Comparison of ENCODE assay signal across 8 cellular contexts in the genomic region with DNA sequence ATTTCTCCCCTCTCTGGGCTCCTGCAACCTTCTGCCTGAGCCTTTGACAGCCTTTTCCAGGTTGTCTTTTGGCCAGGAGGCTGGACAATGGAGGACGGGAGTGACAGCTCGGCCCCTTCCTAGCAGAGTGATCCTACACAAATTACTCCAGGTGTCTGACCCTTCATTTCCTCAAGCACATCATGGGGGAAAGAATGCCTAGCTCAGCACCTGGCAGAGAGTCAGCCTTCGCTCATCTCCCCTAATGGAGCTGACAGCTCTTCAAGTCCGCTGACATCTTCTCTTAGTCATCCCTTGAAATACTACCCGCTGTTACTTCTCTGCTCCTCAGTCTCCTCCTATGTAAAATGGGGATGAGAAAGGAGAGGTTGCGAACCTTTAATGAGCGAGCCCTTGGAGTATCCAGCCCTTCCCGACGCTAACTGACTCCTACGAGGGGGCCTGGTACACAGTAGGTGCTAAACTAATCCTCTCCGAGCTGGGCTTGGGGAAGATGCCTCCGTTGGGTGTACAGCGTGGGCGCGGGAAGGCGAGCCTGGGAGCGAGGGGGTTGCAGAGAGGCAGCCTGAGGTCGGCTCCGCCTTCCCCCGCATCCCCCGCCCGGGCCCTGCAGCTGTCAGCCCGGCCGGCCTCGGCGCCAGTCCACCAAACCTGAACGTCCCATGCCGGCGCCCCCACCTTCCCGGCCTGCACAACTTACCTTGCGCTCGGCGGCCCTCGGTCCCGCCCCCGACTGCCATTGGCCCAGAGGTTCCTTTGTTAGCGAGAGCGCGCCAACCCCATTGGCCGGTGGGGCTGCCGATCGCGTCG. TPM values are rescaled to one million over a fixed set of nuclear protein-coding genes. Genes with fewer than 3 reads are reported as not detected.
DNase-seq lines count a peak whose midpoint lies in the region; ATAC-seq and TF ChIP-seq lines count a peak whose summit lies in the region.

No MANE protein-coding gene starts in this region.

- H3K9ac ChIP-seq in HUES48 (ENCODE audit: low read depth, low read length), result no peak overlapping the region

- TF ChIP-seq CTCF in endothelial cell (IDR thresholded peaks at IDR 0.05; ENCODE audit: unreplicated experiment) (no peak), mesothelial cell of epicardium (IDR thresholded peaks at IDR 0.05; ENCODE audit: unreplicated experiment) (no peak)

- H3K27me3 Mint-ChIP-seq in endothelial cell (ENCODE audit: unreplicated experiment) (peaks cover 9% of the 10 kb centered on the region), mesothelial cell of epicardium (ENCODE audit: low read depth) (no peaks in the 10 kb centered on the region)

- H3K36me3 Mint-ChIP-seq in endothelial cell (ENCODE audit: low read depth, unreplicated experiment) (peaks cover 19% of the 10 kb centered on the region), mesothelial cell of epicardium (peaks cover 4% of the 10 kb centered on the region)

- ATAC-seq in GM21447 (IDR thresholded peaks at IDR 0.05; ENCODE audit: unreplicated experiment), result peak; percentile 89

- H3K27ac Mint-ChIP-seq in endothelial cell (ENCODE audit: unreplicated experiment), result no peak overlapping the region
- peak overlapping the region; percentile 49 for H3K27ac Mint-ChIP-seq in mesothelial cell of epicardium

- H3K4me1 Mint-ChIP-seq in endothelial cell (ENCODE audit: unreplicated experiment) (peaks cover 41% of the 10 kb centered on the region), mesothelial cell of epicardium (peaks cover 40% of the 10 kb centered on the region)

- peak overlapping the region; percentile 68 for H3K4me3 ChIP-seq in HUES48 (ENCODE audit: low read depth, low read length)

- DNase-seq in Caki2 (ENCODE audit: low read depth), result peak; percentile 89
- DNase-seq in NOMO-1 treated with dmso at 0.1 percent for 144 hours (lab: John Stamatoyannopoulos, UW; ENCODE audit: unreplicated experiment), result peak; percentile 96
- peak; percentile 91 for DNase-seq in activated CD8-positive, alpha-beta memory T cell treated with anti-CD3 and anti-CD28 coated beads, Interleukin-2, amount 50 U/mL, for 24 hours (ENCODE audit: extremely low read depth)
- DNase-seq in endothelial cell (ENCODE audit: low spot score), result peak; percentile 98
- peak; percentile 98 to 99 for DNase-seq in mesothelial cell of epicardium (ENCODE audit: low spot score in 2 of 2, unreplicated experiment in 2 of 2)
- peak; percentile 88 for DNase-seq in stimulated activated CD8-positive, alpha-beta memory T cell treated with anti-CD3 and anti-CD28 coated beads, Interleukin-15, amount 100 ng/mL, for 24 hours (ENCODE audit: low read depth)

- peaks cover 9% of the 10 kb centered on the region for H3K27me3 ChIP-seq in HUES48 (ENCODE audit: control insufficient read depth, insufficient read depth, low read length)

- in situ Hi-C loops in Caki2 (cut with HindIII; ENCODE audit: low pct_unique_long_range_greater_than_20kb, low sequenced_read_pairs), result no loop called here

- H3K9me3 Mint-ChIP-seq in endothelial cell (ENCODE audit: unreplicated experiment) (no peaks in the 10 kb centered on the region), mesothelial cell of epicardium (peaks cover 4% of the 10 kb centered on the region)

- H3K4me1 ChIP-seq in HUES48 (ENCODE audit: control insufficient read depth, insufficient read depth, low read length), result peaks cover 29% of the 10 kb centered on the region

- no peaks in the 10 kb centered on the region for H3K9me3 ChIP-seq in HUES48 (ENCODE audit: control insufficient read depth, insufficient read depth, low read length)

- no peak overlapping the region for H3K27ac ChIP-seq in HUES48 (ENCODE audit: low read depth, low read length)

- no peaks in the 10 kb centered on the region for H3K36me3 ChIP-seq in HUES48 (ENCODE audit: control insufficient read depth, insufficient read depth, low read length)

- H3K4me3 Mint-ChIP-seq in endothelial cell (ENCODE audit: unreplicated experiment) (peak overlapping the region; percentile 76), mesothelial cell of epicardium (peak overlapping the region; percentile 71)

RNA-seq across cellular contexts. Expression of gene MPRIP, which starts 0.5 kb away (rescaled TPM):
- total RNA-seq in Caki2 (2014; rRNA removed; shearing (Covaris generic); ENCODE audit: low replicate concordance), result 86.2 and 92.8 TPM in 2 replicates
- total RNA-seq in endothelial cell (ENCODE audit: unreplicated experiment) (392 TPM), mesothelial cell of epicardium (224 to 228 TPM (median 225 TPM) in 3 replicates)
